Comparison of ENCODE assay signal across 9 cellular contexts in genomic region chr14:65224799-65225198, GRCh38.
DNase-seq lines count a peak whose midpoint lies in the region; ATAC-seq, FAIRE-seq and TF ChIP-seq lines count a peak whose summit lies in the region.
"Had no signal": no experiment of that assay in that cellular context is flagged by ENCODE, and none has a peak within 500 bp of the region (broad histone marks: within the 10 kb centered on the region; RNA-seq: fewer than 3 reads in every experiment).

No MANE protein-coding gene starts in this region.

- H3K4me3 ChIP-seq in smooth muscle cell, result no peak overlapping the region

- H3K4me1 Mint-ChIP-seq in endothelial cell (ENCODE audit: unreplicated experiment), result peaks cover 21% of the 10 kb centered on the region
- H3K4me1 Mint-ChIP-seq in HFFc6 (ENCODE audit: low read depth), result peaks cover 69% of the 10 kb centered on the region

- H3K4me3 Mint-ChIP-seq in endothelial cell (ENCODE audit: unreplicated experiment), result peak overlapping the region; percentile 13
- no peak overlapping the region for H3K4me3 Mint-ChIP-seq in HFFc6

- peak overlapping the region; percentile 59 for H2AFZ ChIP-seq in smooth muscle cell (ENCODE audit: low read depth)

- DNase-seq in activated naive CD4-positive, alpha-beta T cell treated with Interleukin-2 at 50 U/mL for 16 hours, result peak; percentile 11
- DNase-seq in activated naive CD4-positive, alpha-beta T cell (lab: John Stamatoyannopoulos, UW), result no peak
- DNase-seq in NCI-H69 (lab: John Stamatoyannopoulos, UW) (peak; percentile 50), endothelial cell (ENCODE audit: low spot score) (no peak), smooth muscle cell (lab: John Stamatoyannopoulos, UW; ENCODE audit: unreplicated experiment) (no peak), HFFc6 (no peak), D721Med (ENCODE audit: insufficient read length, low spot score) (no peak)
- DNase-seq: SHP77 had no signal

- H3K9me3 ChIP-seq in smooth muscle cell (replicated peaks; ENCODE audit: low read depth), result no peaks in the 10 kb centered on the region

- peaks cover 8% of the 10 kb centered on the region for H3F3A ChIP-seq in smooth muscle cell (ENCODE audit: low read depth)

- no peaks in the 10 kb centered on the region for H4K20me1 ChIP-seq in smooth muscle cell (ENCODE audit: low read depth)

- no peaks in the 10 kb centered on the region for H3K36me3 ChIP-seq in smooth muscle cell (ENCODE audit: low read depth)

- TF ChIP-seq CTCF in endothelial cell (IDR thresholded peaks at IDR 0.05; ENCODE audit: unreplicated experiment) (no peak), smooth muscle cell (IDR thresholded peaks at IDR 0.05; ENCODE audit: borderline replicate concordance, insufficient read depth, poor library complexity, severe bottlenecking) (no peak), HFFc6 (IDR thresholded peaks at IDR 0.05) (no peak), D721Med (IDR thresholded peaks at IDR 0.05; ENCODE audit: insufficient read depth, missing control alignments) (no peak)

- no peaks in the 10 kb centered on the region for H3K79me2 ChIP-seq in smooth muscle cell (ENCODE audit: low read depth)

- H3K9me3 Mint-ChIP-seq in endothelial cell (ENCODE audit: unreplicated experiment) (no peaks in the 10 kb centered on the region), HFFc6 (no peaks in the 10 kb centered on the region)

- WGBS in smooth muscle cell (ENCODE audit: low lambda C conversion rate), result 90% methylated on average over 1 of the region's 1 CpG

- H3K27ac ChIP-seq in smooth muscle cell (ENCODE audit: low read depth), result no peak overlapping the region

- peaks cover 2% of the 10 kb centered on the region for H3K27me3 Mint-ChIP-seq in endothelial cell (ENCODE audit: unreplicated experiment)
- H3K27me3 Mint-ChIP-seq in HFFc6 (ENCODE audit: insufficient read depth), result peaks cover 4% of the 10 kb centered on the region; the same call in 1 of the 2 replicates

- peaks cover 29% of the 10 kb centered on the region for H3K4me1 ChIP-seq in smooth muscle cell (ENCODE audit: low read depth)

- H3K36me3 Mint-ChIP-seq in endothelial cell (ENCODE audit: low read depth, unreplicated experiment), result no peaks in the 10 kb centered on the region
- no peaks in the 10 kb centered on the region; the same call in 1 of the 2 replicates for H3K36me3 Mint-ChIP-seq in HFFc6 (ENCODE audit: low read depth)

- no peak for ATAC-seq in HG03039 (IDR thresholded peaks at IDR 0.05; ENCODE audit: unreplicated experiment)

- no peak overlapping the region for H3K9ac ChIP-seq in smooth muscle cell (ENCODE audit: low read depth)

- H3K27ac Mint-ChIP-seq in endothelial cell (ENCODE audit: unreplicated experiment), result no peak overlapping the region
- no peak overlapping the region for H3K27ac Mint-ChIP-seq in HFFc6

- H3K4me2 ChIP-seq in smooth muscle cell, result no peak overlapping the region

- H3K27me3 ChIP-seq in smooth muscle cell (ENCODE audit: low read depth), result no peaks in the 10 kb centered on the region

- FAIRE-seq in D721Med (lab: Jason Lieb, UNC), result no peak

Comparison
In these comparisons a context has a peak if more than half of its experiments do, and no peak if none do; other contexts are left out.
1. DNase-seq: peak in activated naive CD4-positive, alpha-beta T cell treated with Interleukin-2 at 50 U/mL for 16 hours (single experiment) and NCI-H69 (single experiment); none in activated naive CD4-positive, alpha-beta T cell (0 of 4), endothelial cell (single experiment), smooth muscle cell (single experiment), HFFc6 (single experiment) and D721Med (single experiment).